2 cellular contexts compared by ENCODE assay signal in the genomic region with DNA sequence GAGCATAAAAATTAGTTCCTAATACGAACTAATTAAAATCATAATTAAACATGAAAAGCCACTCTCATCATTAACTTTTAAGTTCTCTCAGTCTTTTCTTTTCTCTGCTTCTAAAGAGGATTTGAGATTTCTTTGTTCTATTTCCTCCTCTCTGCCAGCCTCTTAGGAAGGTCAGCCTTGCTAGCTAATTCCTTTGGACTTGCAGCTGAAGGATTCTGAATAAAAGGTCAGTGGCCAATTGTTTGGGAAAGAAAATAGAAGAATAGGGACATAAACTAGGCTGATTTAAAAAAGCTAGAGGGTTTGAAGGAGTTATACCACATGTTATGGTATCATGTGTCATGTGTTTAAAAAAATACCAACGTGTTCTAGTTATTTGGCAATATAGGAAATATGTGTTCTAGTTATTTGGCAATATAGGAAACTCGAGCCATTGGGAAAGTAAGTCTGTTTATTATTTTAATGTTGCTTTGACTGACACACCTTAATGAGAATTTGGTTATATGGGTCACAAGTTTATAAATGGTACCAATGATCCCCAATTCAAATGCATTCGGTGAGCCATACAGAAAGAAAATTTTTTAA.
TF ChIP-seq lines count a peak whose summit lies in the region.

No MANE protein-coding gene starts in this region.

TF ChIP-seq in HepG2, 621 proteins besides CTCF, POLR2A, EP300 and RAD21 (continued from another document):
- TF ChIP-seq, protein P1, sequence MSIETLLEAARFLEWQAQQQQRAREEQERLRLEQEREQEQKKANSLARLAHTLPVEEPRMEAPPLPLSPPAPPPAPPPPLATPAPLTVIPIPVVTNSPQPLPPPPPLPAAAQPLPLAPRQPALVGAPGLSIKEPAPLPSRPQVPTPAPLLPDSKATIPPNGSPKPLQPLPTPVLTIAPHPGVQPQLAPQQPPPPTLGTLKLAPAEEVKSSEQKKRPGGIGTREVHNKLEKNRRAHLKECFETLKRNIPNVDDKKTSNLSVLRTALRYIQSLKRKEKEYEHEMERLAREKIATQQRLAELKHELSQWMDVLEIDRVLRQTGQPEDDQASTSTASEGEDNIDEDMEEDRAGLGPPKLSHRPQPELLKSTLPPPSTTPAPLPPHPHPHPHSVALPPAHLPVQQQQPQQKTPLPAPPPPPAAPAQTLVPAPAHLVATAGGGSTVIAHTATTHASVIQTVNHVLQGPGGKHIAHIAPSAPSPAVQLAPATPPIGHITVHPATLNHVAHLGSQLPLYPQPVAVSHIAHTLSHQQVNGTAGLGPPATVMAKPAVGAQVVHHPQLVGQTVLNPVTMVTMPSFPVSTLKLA (IDR thresholded peaks at IDR 0.05), result peak; percentile 81
- TF ChIP-seq HOXA7 (CRISPR knock-in tag; IDR thresholded peaks at IDR 0.05), result no peak
- TF ChIP-seq, protein P2, sequence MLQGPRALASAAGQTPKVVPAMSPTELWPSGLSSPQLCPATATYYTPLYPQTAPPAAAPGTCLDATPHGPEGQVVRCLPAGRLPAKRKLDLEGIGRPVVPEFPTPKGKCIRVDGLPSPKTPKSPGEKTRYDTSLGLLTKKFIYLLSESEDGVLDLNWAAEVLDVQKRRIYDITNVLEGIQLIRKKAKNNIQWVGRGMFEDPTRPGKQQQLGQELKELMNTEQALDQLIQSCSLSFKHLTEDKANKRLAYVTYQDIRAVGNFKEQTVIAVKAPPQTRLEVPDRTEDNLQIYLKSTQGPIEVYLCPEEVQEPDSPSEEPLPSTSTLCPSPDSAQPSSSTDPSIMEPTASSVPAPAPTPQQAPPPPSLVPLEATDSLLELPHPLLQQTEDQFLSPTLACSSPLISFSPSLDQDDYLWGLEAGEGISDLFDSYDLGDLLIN (CRISPR knock-in tag; IDR thresholded peaks at IDR 0.05; ENCODE audit: borderline replicate concordance), result no peak

TF ChIP-seq in WTC11, 78 proteins besides CTCF, POLR2A, EP300 and RAD21 (continued from another document):
- TF ChIP-seq, protein P3, sequence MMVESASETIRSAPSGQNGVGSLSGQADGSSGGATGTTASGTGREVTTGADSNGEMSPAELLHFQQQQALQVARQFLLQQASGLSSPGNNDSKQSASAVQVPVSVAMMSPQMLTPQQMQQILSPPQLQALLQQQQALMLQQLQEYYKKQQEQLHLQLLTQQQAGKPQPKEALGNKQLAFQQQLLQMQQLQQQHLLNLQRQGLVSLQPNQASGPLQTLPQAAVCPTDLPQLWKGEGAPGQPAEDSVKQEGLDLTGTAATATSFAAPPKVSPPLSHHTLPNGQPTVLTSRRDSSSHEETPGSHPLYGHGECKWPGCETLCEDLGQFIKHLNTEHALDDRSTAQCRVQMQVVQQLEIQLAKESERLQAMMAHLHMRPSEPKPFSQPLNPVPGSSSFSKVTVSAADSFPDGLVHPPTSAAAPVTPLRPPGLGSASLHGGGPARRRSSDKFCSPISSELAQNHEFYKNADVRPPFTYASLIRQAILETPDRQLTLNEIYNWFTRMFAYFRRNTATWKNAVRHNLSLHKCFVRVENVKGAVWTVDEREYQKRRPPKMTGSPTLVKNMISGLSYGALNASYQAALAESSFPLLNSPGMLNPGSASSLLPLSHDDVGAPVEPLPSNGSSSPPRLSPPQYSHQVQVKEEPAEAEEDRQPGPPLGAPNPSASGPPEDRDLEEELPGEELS (CRISPR knock-in tag; IDR thresholded peaks at IDR 0.05), result no peak
- no peak for TF ChIP-seq GRHL2 (CRISPR knock-in tag; IDR thresholded peaks at IDR 0.05; ENCODE audit: insufficient replicate concordance, severe bottlenecking)
- no peak for TF ChIP-seq FOXP1 (CRISPR knock-in tag; IDR thresholded peaks at IDR 0.05; ENCODE audit: borderline replicate concordance)
- TF ChIP-seq NFE2L1 (CRISPR knock-in tag; IDR thresholded peaks at IDR 0.05), result no peak
- no peak for TF ChIP-seq ZNF416 (CRISPR knock-in tag; IDR thresholded peaks at IDR 0.05)
- no peak for TF ChIP-seq ETV6 (CRISPR knock-in tag; IDR thresholded peaks at IDR 0.05)
- TF ChIP-seq ZNF219 (CRISPR knock-in tag; IDR thresholded peaks at IDR 0.05; ENCODE audit: borderline replicate concordance), result no peak
